29 cellular contexts compared by ENCODE assay signal in the genomic region with DNA sequence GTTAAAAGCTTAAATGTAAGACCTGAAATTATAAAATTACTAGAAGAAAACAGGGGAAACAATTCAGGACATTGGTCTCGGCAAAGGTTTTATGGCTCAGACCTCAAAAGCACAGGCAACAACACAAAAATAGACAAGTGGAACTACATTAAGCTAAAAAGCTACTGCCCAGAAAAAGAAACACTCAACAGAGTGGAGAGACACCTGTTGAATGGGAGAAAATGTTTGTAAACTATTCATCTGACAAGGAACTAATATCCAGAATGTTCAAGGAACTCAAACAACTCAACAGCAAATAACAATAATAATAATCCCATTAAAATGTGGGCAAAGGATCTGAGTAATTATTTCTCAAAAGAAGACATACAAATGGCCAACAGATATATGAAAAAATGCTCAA.
"Had no signal": no experiment of that assay in that cellular context is flagged by ENCODE, and none has a peak within 500 bp of the region (broad histone marks: within the 10 kb centered on the region; RNA-seq: fewer than 3 reads in every experiment).

No MANE protein-coding gene starts in this region.

- H3K9me3 ChIP-seq: colonic mucosa, esophagus muscularis mucosa, esophagus squamous epithelium, gastrocnemius medialis, gastroesophageal sphincter had no signal

- H3K36me3 ChIP-seq: colonic mucosa, esophagus muscularis mucosa, esophagus squamous epithelium, gastrocnemius medialis, gastroesophageal sphincter, heart left ventricle, heart right ventricle had no signal

- H3K9me3 Mint-ChIP-seq: dendritic cell treated with granulocyte-macrophage colony-stimulating factor and Interleukin-4, amounts not matched to agents 40 ng/mL and 50 ng/mL, for 4 days; effector memory CD8-positive, alpha-beta T cell; endodermal cell had no signal

- H3K27me3 ChIP-seq: colonic mucosa, gastroesophageal sphincter had no signal

- H3K4me1 ChIP-seq: colonic mucosa, foreskin keratinocyte, gastrocnemius medialis, heart left ventricle, heart right ventricle had no signal

- ATAC-seq: effector memory CD8-positive, alpha-beta T cell; esophagus mucosa; foreskin keratinocyte; gastrocnemius medialis; gastroesophageal sphincter; heart left ventricle; heart right ventricle had no signal

- FAIRE-seq: colon, endometrium, endothelial cell of umbilical vein, frontal cortex had no signal

- DNase-seq: colonic mucosa; cortex of kidney; dermis blood vessel endothelial cell; dorsolateral prefrontal cortex; effector CD4-positive, alpha-beta T cell; effector CD8-positive, alpha-beta T cell; effector memory CD4-positive, alpha-beta T cell; effector memory CD8-positive, alpha-beta T cell; endodermal cell; erythroblast; esophagus squamous epithelium; foreskin fibroblast; foreskin keratinocyte; foreskin melanocyte; gastrocnemius medialis; glutamatergic neuron; head of caudate nucleus; heart left ventricle; heart right ventricle had no signal

- H3K27ac Mint-ChIP-seq: dendritic cell treated with granulocyte-macrophage colony-stimulating factor and Interleukin-4, amounts not matched to agents 40 ng/mL and 50 ng/mL, for 4 days; effector memory CD8-positive, alpha-beta T cell; endodermal cell had no signal

- H3K27ac ChIP-seq: colonic mucosa, coronary artery, dorsolateral prefrontal cortex, epithelial cell of prostate, esophagus muscularis mucosa, esophagus squamous epithelium, foreskin keratinocyte, gastrocnemius medialis, gastroesophageal sphincter, heart left ventricle, heart right ventricle had no signal

- H3K4me3 Mint-ChIP-seq: dendritic cell treated with granulocyte-macrophage colony-stimulating factor and Interleukin-4, amounts not matched to agents 40 ng/mL and 50 ng/mL, for 4 days; effector memory CD8-positive, alpha-beta T cell; endodermal cell had no signal

- H3K4me3 ChIP-seq: colonic mucosa, coronary artery, dorsolateral prefrontal cortex, esophagus muscularis mucosa, esophagus squamous epithelium, gastrocnemius medialis, gastroesophageal sphincter, heart left ventricle, heart right ventricle had no signal
